In the genomic region with DNA sequence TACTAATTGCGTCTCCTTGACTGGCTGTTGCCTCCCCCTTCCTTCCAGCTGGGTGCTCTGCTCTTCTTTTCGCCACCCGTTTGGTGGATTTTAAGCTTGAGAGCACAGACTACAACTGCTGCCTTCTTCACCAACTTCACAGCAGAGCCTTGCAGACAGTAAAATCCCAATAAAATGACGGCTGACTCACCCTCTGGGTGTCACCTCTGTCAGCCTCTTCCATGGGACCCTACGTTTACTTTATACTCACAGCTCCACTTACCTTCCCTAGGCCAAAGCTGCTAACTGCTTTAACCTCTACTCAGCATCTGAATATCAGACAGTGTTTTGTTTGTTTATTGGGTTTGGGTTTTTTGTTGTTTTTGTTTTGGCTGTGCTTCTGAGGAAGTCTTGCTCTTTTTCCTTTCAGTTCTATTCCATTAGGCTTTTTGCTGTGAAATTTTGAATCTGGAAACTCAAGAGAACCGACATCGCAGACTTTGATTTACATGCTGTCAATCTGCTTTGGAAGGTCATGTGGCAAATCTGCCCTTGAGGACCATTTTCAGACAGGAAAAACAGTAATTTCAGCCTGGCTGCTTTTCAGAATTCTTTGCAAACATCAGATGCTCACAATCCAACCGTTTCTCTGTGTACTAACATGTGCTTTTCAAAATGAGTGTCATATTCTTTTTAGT, we compare ENCODE assay signal across 1 cellular context.
TF ChIP-seq lines count a peak whose summit lies in the region.

No MANE protein-coding gene starts in this region.

TF ChIP-seq in HEK293, 187 proteins besides CTCF, POLR2A, EP300 and RAD21 (continued from another document):
- TF ChIP-seq ZNF76 (tag by site-specific recombination; IDR thresholded peaks at IDR 0.05; ENCODE audit: borderline replicate concordance, low read depth) (no peak), ZNF785 (tag by site-specific recombination; IDR thresholded peaks at IDR 0.05) (no peak), ZNF169 (tag by site-specific recombination; IDR thresholded peaks at IDR 0.05) (no peak), TCF7L2 (IDR thresholded peaks at IDR 0.05; ENCODE audit: borderline replicate concordance, low read depth, low read length) (no peak), ZNF514 (tag by site-specific recombination; IDR thresholded peaks at IDR 0.05) (no peak), GFI1B (tag by site-specific recombination; IDR thresholded peaks at IDR 0.05) (no peak), HOXD13 (CRISPR knock-in tag; IDR thresholded peaks at IDR 0.05; ENCODE audit: borderline replicate concordance) (0 out of 2 replicates have a peak, but pooled peaks have one; percentile 40), ZNF366 (tag by site-specific recombination; conservative IDR thresholded peaks at IDR 0.05) (peak; percentile 45; the same call in 1 of the 2 replicates), TRIM28 (IDR thresholded peaks at IDR 0.05; ENCODE audit: borderline replicate concordance, low read length) (peak; percentile 34; the same call in 1 of the 2 replicates), ZNF2 (tag by site-specific recombination; IDR thresholded peaks at IDR 0.05) (0 out of 2 replicates have a peak, but pooled peaks have one; percentile 14), ZNF341 (tag by site-specific recombination; IDR thresholded peaks at IDR 0.05; ENCODE audit: low read depth) (peak; percentile 59)
- TF ChIP-seq, protein P1, sequence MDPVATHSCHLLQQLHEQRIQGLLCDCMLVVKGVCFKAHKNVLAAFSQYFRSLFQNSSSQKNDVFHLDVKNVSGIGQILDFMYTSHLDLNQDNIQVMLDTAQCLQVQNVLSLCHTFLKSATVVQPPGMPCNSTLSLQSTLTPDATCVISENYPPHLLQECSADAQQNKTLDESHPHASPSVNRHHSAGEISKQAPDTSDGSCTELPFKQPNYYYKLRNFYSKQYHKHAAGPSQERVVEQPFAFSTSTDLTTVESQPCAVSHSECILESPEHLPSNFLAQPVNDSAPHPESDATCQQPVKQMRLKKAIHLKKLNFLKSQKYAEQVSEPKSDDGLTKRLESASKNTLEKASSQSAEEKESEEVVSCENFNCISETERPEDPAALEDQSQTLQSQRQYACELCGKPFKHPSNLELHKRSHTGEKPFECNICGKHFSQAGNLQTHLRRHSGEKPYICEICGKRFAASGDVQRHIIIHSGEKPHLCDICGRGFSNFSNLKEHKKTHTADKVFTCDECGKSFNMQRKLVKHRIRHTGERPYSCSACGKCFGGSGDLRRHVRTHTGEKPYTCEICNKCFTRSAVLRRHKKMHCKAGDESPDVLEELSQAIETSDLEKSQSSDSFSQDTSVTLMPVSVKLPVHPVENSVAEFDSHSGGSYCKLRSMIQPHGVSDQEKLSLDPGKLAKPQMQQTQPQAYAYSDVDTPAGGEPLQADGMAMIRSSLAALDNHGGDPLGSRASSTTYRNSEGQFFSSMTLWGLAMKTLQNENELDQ (tag by site-specific recombination; IDR thresholded peaks at IDR 0.05; ENCODE audit: low read depth) = no peak
